In the genomic region with DNA sequence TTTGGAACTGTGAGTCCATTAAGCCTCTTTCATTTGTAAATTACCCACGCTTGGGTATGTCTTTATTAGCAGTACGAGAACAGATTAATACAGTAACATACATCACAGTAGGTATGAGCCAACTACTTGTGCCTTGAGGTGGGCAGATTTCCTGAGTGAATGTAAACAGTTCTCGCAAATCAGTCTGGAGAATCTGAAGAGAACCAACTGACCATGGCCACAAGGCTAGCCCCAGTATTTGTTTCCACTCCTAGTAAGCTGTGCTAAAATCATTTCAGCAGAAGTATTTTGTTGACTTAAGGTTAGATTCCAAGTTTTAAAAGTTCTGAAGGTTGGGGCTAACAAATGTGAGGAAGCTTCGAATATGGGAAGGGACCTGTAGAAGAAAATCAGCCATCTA, we compare ENCODE assay signal across 33 cellular contexts.
"Had no signal": no experiment of that assay in that cellular context is flagged by ENCODE, and none has a peak within 500 bp of the region (broad histone marks: within the 10 kb centered on the region; RNA-seq: fewer than 3 reads in every experiment).

No MANE protein-coding gene starts in this region.

- H3K4me3 Mint-ChIP-seq: activated CD8-positive, alpha-beta T cell treated with anti-CD3 and anti-CD28 coated beads for 36 hours; activated naive CD8-positive, alpha-beta T cell treated with anti-CD3 and anti-CD28 coated beads, Interleukin-2, amount 10 ng/mL, durations not matched to agents 7 days and 5 days; activated T-cell treated with anti-CD3 and anti-CD28 coated beads, Interleukin-2, amount 50 U/mL, for 4 hours; activated T-helper 17 cell treated with anti-CD3 and anti-CD28 coated beads, Interleukin-2, amount 50 U/mL, for 72 hours; effector memory CD8-positive, alpha-beta T cell; T-helper 17 cell; T-helper 2 cell treated with Interferon-gamma antibody and Interleukin-4, amounts not matched to agents 5 μg/mL and 100 μg/mL, for 36 hours had no signal

- H3K27ac ChIP-seq: brain microvascular endothelial cell, epithelial cell of prostate, esophagus squamous epithelium, gastroesophageal sphincter, heart right ventricle, hepatocyte, WERI-Rb-1 had no signal

- H3K4me1 ChIP-seq: esophagus squamous epithelium, gastroesophageal sphincter, heart right ventricle had no signal

- H3K9me3 Mint-ChIP-seq: activated CD8-positive, alpha-beta T cell treated with anti-CD3 and anti-CD28 coated beads for 36 hours; activated naive CD4-positive, alpha-beta T cell treated with anti-CD3 and anti-CD28 coated beads, Interleukin-2, amount 50 U/mL, for 72 hours; activated naive CD8-positive, alpha-beta T cell treated with anti-CD3 and anti-CD28 coated beads, Interleukin-2, amount 10 ng/mL, durations not matched to agents 7 days and 5 days; activated T-cell treated with anti-CD3 and anti-CD28 coated beads, Interleukin-2, amount 50 U/mL, for 4 hours; activated T-helper 17 cell treated with anti-CD3 and anti-CD28 coated beads, Interleukin-2, amount 50 U/mL, for 72 hours; effector memory CD8-positive, alpha-beta T cell; T-helper 2 cell treated with Interferon-gamma antibody and Interleukin-4, amounts not matched to agents 5 μg/mL and 100 μg/mL, for 36 hours had no signal

- H3K4me1 Mint-ChIP-seq: activated naive CD8-positive, alpha-beta T cell treated with anti-CD3 and anti-CD28 coated beads, Interleukin-2, amount 10 ng/mL, durations not matched to agents 7 days and 5 days; activated T-helper 17 cell treated with anti-CD3 and anti-CD28 coated beads, Interleukin-2, amount 50 U/mL, for 72 hours had no signal

- ATAC-seq: activated CD8-positive, alpha-beta T cell treated with anti-CD3 and anti-CD28 coated beads for 36 hours; activated naive CD4-positive, alpha-beta T cell treated with anti-CD3 and anti-CD28 coated beads, Interleukin-2, amount 50 U/mL, for 72 hours; activated T-cell treated with anti-CD3 and anti-CD28 coated beads, Interleukin-2, amount 50 U/mL, for 4 hours; activated T-helper 17 cell treated with anti-CD3 and anti-CD28 coated beads, Interleukin-2, amount 50 U/mL, for 72 hours; effector memory CD8-positive, alpha-beta T cell; gastroesophageal sphincter; heart right ventricle; T-helper 17 cell had no signal

- H3K36me3 ChIP-seq: brain microvascular endothelial cell, esophagus squamous epithelium, gastroesophageal sphincter, heart right ventricle, WERI-Rb-1 had no signal

- H3K36me3 Mint-ChIP-seq: activated naive CD4-positive, alpha-beta T cell treated with anti-CD3 and anti-CD28 coated beads, Interleukin-2, amount 50 U/mL, for 72 hours; activated naive CD8-positive, alpha-beta T cell treated with anti-CD3 and anti-CD28 coated beads, Interleukin-2, amount 10 ng/mL, durations not matched to agents 7 days and 5 days had no signal

- H3K27ac Mint-ChIP-seq: activated CD8-positive, alpha-beta T cell treated with anti-CD3 and anti-CD28 coated beads for 36 hours; activated naive CD4-positive, alpha-beta T cell treated with anti-CD3 and anti-CD28 coated beads, Interleukin-2, amount 50 U/mL, for 72 hours; activated naive CD8-positive, alpha-beta T cell treated with anti-CD3 and anti-CD28 coated beads, Interleukin-2, amount 10 ng/mL, durations not matched to agents 7 days and 5 days; activated T-helper 17 cell treated with anti-CD3 and anti-CD28 coated beads, Interleukin-2, amount 50 U/mL, for 72 hours; effector memory CD8-positive, alpha-beta T cell; T-helper 17 cell; T-helper 2 cell treated with Interferon-gamma antibody and Interleukin-4, amounts not matched to agents 5 μg/mL and 100 μg/mL, for 36 hours had no signal

- H3K9me3 ChIP-seq: esophagus squamous epithelium, gastroesophageal sphincter, heart right ventricle had no signal

- DNase-seq: activated CD4-positive, alpha-beta T cell treated with anti-CD3 and anti-CD28 coated beads for 4 hours; activated CD4-positive, alpha-beta T cell treated with anti-CD3 and anti-CD28 coated beads, Interleukin-2, amount 50 U/mL, for 1 hour; activated CD4-positive, alpha-beta T cell treated with anti-CD3 and anti-CD28 coated beads, Interleukin-2, amount 50 U/mL, for 48 hours; activated CD4-positive, CD25-positive, alpha-beta regulatory T cell; activated CD4-positive, CD25-positive, alpha-beta regulatory T cell treated with anti-CD3 and anti-CD28 coated beads, Interleukin-2, amount 50 U/mL, for 72 hours; activated CD8-positive, alpha-beta memory T cell treated with anti-CD3 and anti-CD28 coated beads for 24 hours; activated CD8-positive, alpha-beta T cell treated with anti-CD3 and anti-CD28 coated beads for 36 hours; activated effector memory CD4-positive, alpha-beta T cell treated with Interleukin-2 at 50 U/mL for 16 hours; activated gamma-delta T cell treated with Interleukin-2 at 50 U/mL for 16 hours; activated naive CD4-positive, alpha-beta T cell treated with Interleukin-2 at 50 U/mL for 16 hours; activated naive CD8-positive, alpha-beta T cell treated with anti-CD3 and anti-CD28 coated beads, Interleukin-2, amount 10 ng/mL, durations not matched to agents 7 days and 5 days; activated T-cell treated with anti-CD3 and anti-CD28 coated beads, Interleukin-2, amount 50 U/mL, for 4 hours; amniotic stem cell; anterior cingulate cortex; brain microvascular endothelial cell; caudate nucleus; cortex of kidney; dermis blood vessel endothelial cell; effector CD4-positive, alpha-beta T cell; effector memory CD8-positive, alpha-beta T cell; esophagus squamous epithelium; foreskin melanocyte; heart right ventricle; T-helper 1 cell; T-helper 17 cell; T1000; WERI-Rb-1 had no signal

- H3K27me3 ChIP-seq: brain microvascular endothelial cell, esophagus squamous epithelium, gastroesophageal sphincter, heart right ventricle, hepatocyte had no signal

- H3K27me3 Mint-ChIP-seq: activated CD8-positive, alpha-beta T cell treated with anti-CD3 and anti-CD28 coated beads for 36 hours; activated naive CD8-positive, alpha-beta T cell treated with anti-CD3 and anti-CD28 coated beads, Interleukin-2, amount 10 ng/mL, durations not matched to agents 7 days and 5 days; activated T-helper 17 cell treated with anti-CD3 and anti-CD28 coated beads, Interleukin-2, amount 50 U/mL, for 72 hours; effector memory CD8-positive, alpha-beta T cell; T-helper 17 cell had no signal

- H3K4me3 ChIP-seq: esophagus squamous epithelium, gastroesophageal sphincter, heart right ventricle, hepatocyte had no signal
